In the genomic region with DNA sequence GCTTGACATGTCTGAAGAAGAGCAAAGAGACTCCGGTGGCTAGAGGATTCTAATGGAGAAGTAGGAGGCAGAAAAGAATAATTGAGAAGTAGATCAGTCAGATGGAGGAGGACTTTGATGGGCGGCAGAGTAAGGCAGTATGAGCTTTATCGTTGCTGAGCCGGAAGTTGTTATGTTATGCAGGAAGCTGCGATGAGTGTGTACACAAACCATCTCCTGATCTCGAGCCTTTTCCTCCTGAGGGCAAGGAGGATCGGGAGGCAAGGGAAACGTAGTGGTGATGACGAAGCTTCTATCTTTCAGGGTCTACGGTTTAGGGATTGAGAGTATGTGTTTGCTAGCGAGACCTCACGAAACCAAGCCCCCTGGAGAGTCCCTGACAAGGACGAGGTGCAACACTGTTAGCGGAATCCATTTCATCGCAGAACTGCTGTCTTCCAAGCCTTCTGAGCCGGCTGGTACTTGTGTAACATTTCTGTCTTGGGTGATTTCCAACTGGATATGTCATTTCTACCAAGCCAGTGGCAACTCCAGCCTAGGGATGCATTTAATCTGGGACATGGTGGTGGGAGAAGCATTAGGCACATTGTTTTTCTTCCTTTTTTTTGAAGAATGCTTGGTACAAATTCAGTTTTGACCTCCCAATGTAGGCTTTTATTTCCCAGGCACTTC, we compare ENCODE assay signal across 1 cellular context.
TF ChIP-seq lines count a peak whose summit lies in the region.

No MANE protein-coding gene starts in this region.

TF ChIP-seq in K562, 482 proteins besides CTCF, POLR2A, EP300 and RAD21 (continued from another document):
- TF ChIP-seq, protein P1, sequence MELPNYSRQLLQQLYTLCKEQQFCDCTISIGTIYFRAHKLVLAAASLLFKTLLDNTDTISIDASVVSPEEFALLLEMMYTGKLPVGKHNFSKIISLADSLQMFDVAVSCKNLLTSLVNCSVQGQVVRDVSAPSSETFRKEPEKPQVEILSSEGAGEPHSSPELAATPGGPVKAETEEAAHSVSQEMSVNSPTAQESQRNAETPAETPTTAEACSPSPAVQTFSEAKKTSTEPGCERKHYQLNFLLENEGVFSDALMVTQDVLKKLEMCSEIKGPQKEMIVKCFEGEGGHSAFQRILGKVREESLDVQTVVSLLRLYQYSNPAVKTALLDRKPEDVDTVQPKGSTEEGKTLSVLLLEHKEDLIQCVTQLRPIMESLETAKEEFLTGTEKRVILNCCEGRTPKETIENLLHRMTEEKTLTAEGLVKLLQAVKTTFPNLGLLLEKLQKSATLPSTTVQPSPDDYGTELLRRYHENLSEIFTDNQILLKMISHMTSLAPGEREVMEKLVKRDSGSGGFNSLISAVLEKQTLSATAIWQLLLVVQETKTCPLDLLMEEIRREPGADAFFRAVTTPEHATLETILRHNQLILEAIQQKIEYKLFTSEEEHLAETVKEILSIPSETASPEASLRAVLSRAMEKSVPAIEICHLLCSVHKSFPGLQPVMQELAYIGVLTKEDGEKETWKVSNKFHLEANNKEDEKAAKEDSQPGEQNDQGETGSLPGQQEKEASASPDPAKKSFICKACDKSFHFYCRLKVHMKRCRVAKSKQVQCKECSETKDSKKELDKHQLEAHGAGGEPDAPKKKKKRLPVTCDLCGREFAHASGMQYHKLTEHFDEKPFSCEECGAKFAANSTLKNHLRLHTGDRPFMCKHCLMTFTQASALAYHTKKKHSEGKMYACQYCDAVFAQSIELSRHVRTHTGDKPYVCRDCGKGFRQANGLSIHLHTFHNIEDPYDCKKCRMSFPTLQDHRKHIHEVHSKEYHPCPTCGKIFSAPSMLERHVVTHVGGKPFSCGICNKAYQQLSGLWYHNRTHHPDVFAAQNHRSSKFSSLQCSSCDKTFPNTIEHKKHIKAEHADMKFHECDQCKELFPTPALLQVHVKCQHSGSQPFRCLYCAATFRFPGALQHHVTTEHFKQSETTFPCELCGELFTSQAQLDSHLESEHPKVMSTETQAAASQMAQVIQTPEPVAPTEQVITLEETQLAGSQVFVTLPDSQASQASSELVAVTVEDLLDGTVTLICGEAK (IDR thresholded peaks at IDR 0.05): 0 out of 2 replicates have a peak, but pooled peaks have one; percentile 14
- TF ChIP-seq, protein P1 (CRISPR knock-in tag; IDR thresholded peaks at IDR 0.05): no peak
- no peak for TF ChIP-seq CCNT2 (IDR thresholded peaks at IDR 0.05; ENCODE audit: borderline replicate concordance, extremely low read depth, insufficient read length, low read depth, low read length)
- TF ChIP-seq RFX7 (CRISPR knock-in tag; IDR thresholded peaks at IDR 0.05): no peak
- TF ChIP-seq XRCC5 (IDR thresholded peaks at IDR 0.05; ENCODE audit: low read depth, low read length): no peak
